In the genomic region with DNA sequence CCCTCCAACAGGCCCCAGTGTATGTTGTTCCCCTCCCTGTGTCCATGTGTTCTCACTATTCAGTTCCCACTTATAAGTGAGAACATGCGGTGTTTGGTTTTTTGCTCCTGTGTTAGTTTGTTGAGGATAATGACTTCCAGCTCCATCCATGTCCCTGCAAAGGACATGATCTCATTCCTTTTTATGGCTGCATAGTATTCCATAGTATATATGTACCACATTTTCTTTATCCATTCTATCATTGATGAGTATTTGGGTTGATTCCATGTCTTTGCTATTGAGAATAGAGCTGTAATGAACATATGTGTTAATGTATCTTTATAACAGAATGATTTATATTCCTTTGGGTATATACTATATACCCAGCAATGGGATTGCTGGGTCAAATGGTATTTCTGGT, we compare ENCODE assay signal across 5 cellular contexts. TPM values are rescaled to one million over a fixed set of nuclear protein-coding genes. Genes with fewer than 3 reads are reported as not detected.
"Had no signal": no experiment of that assay in that cellular context is flagged by ENCODE, and none has a peak within 500 bp of the region (broad histone marks: within the 10 kb centered on the region; RNA-seq: fewer than 3 reads in every experiment).

No MANE protein-coding gene starts in this region.

RNA-seq across cellular contexts. Expression of a gene that starts 16.1 kb away (rescaled TPM):
- total RNA-seq: left lobe of liver, left ventricle myocardium inferior, mesenteric fat pad, mucosa of gallbladder had no signal
- polyA plus RNA-seq: liver had no signal
